In genomic region chr4:76804060-76804459, GRCh38 we compare ENCODE assay signal across 18 cellular contexts.
DNase-seq lines count a peak whose midpoint lies in the region; ATAC-seq and TF ChIP-seq lines count a peak whose summit lies in the region.
"Had no signal": no experiment of that assay in that cellular context is flagged by ENCODE, and none has a peak within 500 bp of the region (broad histone marks: within the 10 kb centered on the region; RNA-seq: fewer than 3 reads in every experiment).

No MANE protein-coding gene starts in this region.

- intact Hi-C loops in heart left ventricle (cut with DNase I), result no loop called here
- intact Hi-C loops in Right ventricle myocardium superior (cut with DNase I), result no loop called here
- intact Hi-C loops in upper lobe of right lung (cut with DNase I), result no loop called here

- H3K27me3 ChIP-seq in heart left ventricle (peaks cover 0 to 10% (median 0%) of the 10 kb centered on the region in 9 donors), hepatocyte (no peaks in the 10 kb centered on the region), upper lobe of right lung (no peaks in the 10 kb centered on the region)
- H3K27me3 ChIP-seq: colonic mucosa had no signal

- H3K9me3 ChIP-seq in heart left ventricle (peaks cover 0 to 26% (median 0%) of the 10 kb centered on the region in 12 donors), hepatocyte (ENCODE audit: low read depth) (peaks cover 7% of the 10 kb centered on the region), upper lobe of right lung (peaks cover 7% of the 10 kb centered on the region)
- H3K9me3 ChIP-seq: colonic mucosa had no signal

- ATAC-seq in heart left ventricle (no peak), Right ventricle myocardium superior (ENCODE audit: poor library complexity) (no peak), upper lobe of right lung (no peak)
- ATAC-seq: activated CD4-positive, CD25-positive, alpha-beta regulatory T cell treated with anti-CD3 and anti-CD28 coated beads, Interleukin-2, amount 50 U/mL, for 24 hours; T-helper 17 cell had no signal

- H3K4me1 ChIP-seq in heart left ventricle, result peaks cover 0 to 43% (median 14%) of the 10 kb centered on the region in 12 donors
- H3K4me1 ChIP-seq in hepatocyte (ENCODE audit: insufficient read depth), result peaks cover 19% of the 10 kb centered on the region
- H3K4me1 ChIP-seq in upper lobe of right lung, result no peaks in the 10 kb centered on the region
- H3K4me1 ChIP-seq: colonic mucosa had no signal

- DNase-seq in heart left ventricle (no peak), Right ventricle myocardium superior (no peak), brain pericyte (ENCODE audit: low read depth, low spot score) (peak; percentile 26), hepatocyte (ENCODE audit: low spot score) (no peak), upper lobe of right lung (no peak), SW 1271 (lab: John Stamatoyannopoulos, UW) (no peak), UCSD-AML1 (lab: John Stamatoyannopoulos, UW; ENCODE audit: unreplicated experiment) (no peak)
- DNase-seq in stimulated activated CD4-positive, alpha-beta T cell treated with anti-CD3 and anti-CD28 coated beads, Interleukin-4, amount 100 ng/mL, for 1 hour, result no peak
- DNase-seq: 8988T; colonic mucosa; DND-41; head of caudate nucleus; midbrain; stimulated activated CD4-positive, alpha-beta T cell treated with anti-CD3 and anti-CD28 coated beads, Interleukin-4, amount 100 ng/mL, for 24 hours; T-helper 17 cell had no signal

- 27 to 58% (median 46%) methylated on average over 3 of the region's 3 CpGs for WGBS in heart left ventricle, 4 donors
- 52% methylated on average over 3 of the region's 3 CpGs for WGBS in hepatocyte (ENCODE audit: low lambda C conversion rate, missing lambda C conversion rate)

- H3K27ac ChIP-seq in heart left ventricle (peak overlapping the region in 7 of 12 donors; percentile 6 to 83 (median 60)), hepatocyte (peak overlapping the region; percentile 78), upper lobe of right lung (peak overlapping the region; percentile 17)
- H3K27ac ChIP-seq: C4-2B, colonic mucosa, epithelial cell of prostate had no signal

- no peaks in the 10 kb centered on the region for H4K20me1 ChIP-seq in hepatocyte (ENCODE audit: insufficient read depth, poor library complexity, severe bottlenecking)

- no peak for TF ChIP-seq CTCF in heart left ventricle (IDR thresholded peaks at IDR 0.05)
- no peak for TF ChIP-seq CTCF in hepatocyte (IDR thresholded peaks at IDR 0.05; ENCODE audit: poor library complexity)
- TF ChIP-seq CTCF in upper lobe of right lung (IDR thresholded peaks at IDR 0.05), result no peak

- H2AFZ ChIP-seq in hepatocyte, result no peak overlapping the region

- H3K9me2 ChIP-seq in hepatocyte (replicated peaks; ENCODE audit: insufficient read depth), result no peaks in the 10 kb centered on the region

- no peaks in the 10 kb centered on the region for H3K36me3 ChIP-seq in heart left ventricle
- H3K36me3 ChIP-seq in hepatocyte (replicated peaks; ENCODE audit: insufficient read depth, low read depth), result no peaks in the 10 kb centered on the region
- H3K36me3 ChIP-seq in upper lobe of right lung, result no peaks in the 10 kb centered on the region
- H3K36me3 ChIP-seq: colonic mucosa had no signal

- no peaks in the 10 kb centered on the region for H3K79me2 ChIP-seq in hepatocyte

- no peak for TF ChIP-seq POLR2A in heart left ventricle (IDR thresholded peaks at IDR 0.05)

- H3K4me3 ChIP-seq in heart left ventricle (no peak overlapping the region), hepatocyte (no peak overlapping the region), upper lobe of right lung (no peak overlapping the region)
- H3K4me3 ChIP-seq: colonic mucosa had no signal

- no peak overlapping the region for H3K4me2 ChIP-seq in hepatocyte

Comparison
In these comparisons a context has a peak if more than half of its experiments do, and no peak if none do; other contexts are left out.
1. H3K27ac ChIP-seq: peak in every context shown above with its lines; median percentile 78 in hepatocyte; 60 in heart left ventricle; 17 in upper lobe of right lung.